19 cellular contexts compared by ENCODE assay signal in genomic region chr4:183164963-183165362, GRCh38.
A peak's percentile ranks its signal among the peaks of the same experiment; 100 is the strongest.
DNase-seq lines count a peak whose midpoint lies in the region; ATAC-seq and TF ChIP-seq lines count a peak whose summit lies in the region.
"Had no signal": no experiment of that assay in that cellular context is flagged by ENCODE, and none has a peak within 500 bp of the region (broad histone marks: within the 10 kb centered on the region; RNA-seq: fewer than 3 reads in every experiment).

No MANE protein-coding gene starts in this region.

- H3K4me1 ChIP-seq in cardiac muscle cell (ENCODE audit: low read depth), result peaks cover 26% of the 10 kb centered on the region
- H3K4me1 ChIP-seq in neural progenitor cell, result peaks cover 14% of the 10 kb centered on the region

- no peaks in the 10 kb centered on the region for H3K36me3 Mint-ChIP-seq in neural progenitor cell
- H3K36me3 Mint-ChIP-seq: brain had no signal

- H3K36me3 ChIP-seq in SK-N-MC (ENCODE audit: insufficient read depth, low read length) (no peaks in the 10 kb centered on the region), cardiac muscle cell (no peaks in the 10 kb centered on the region), neural progenitor cell (no peaks in the 10 kb centered on the region)
- H3K36me3 ChIP-seq: gastrocnemius medialis had no signal

- H2AFZ ChIP-seq in neural progenitor cell (replicated peaks), result no peak overlapping the region

- H3K27ac Mint-ChIP-seq in neural progenitor cell, result peak overlapping the region; percentile 23

- H3K4me2 ChIP-seq in neural progenitor cell, result no peak overlapping the region

- H3K79me2 ChIP-seq in neural progenitor cell (ENCODE audit: low read depth), result peaks cover 92% of the 10 kb centered on the region

- DNase-seq in AG10803 (ENCODE audit: low read depth) (peak; percentile 47), SK-N-MC (ENCODE audit: low read depth, low spot score) (no peak), cardiac muscle cell (ENCODE audit: low read depth in 1 of 2, low spot score in 1 of 2) (peak in 1 of 2 donors; percentile 29), neural progenitor cell (ENCODE audit: low spot score) (no peak), 8988T (no peak), HK-2 (ENCODE audit: unreplicated experiment) (no peak)
- DNase-seq: activated CD8-positive, alpha-beta memory T cell treated with anti-CD3 and anti-CD28 coated beads, Interleukin-2, amount 50 U/mL, for 4 hours; activated naive CD4-positive, alpha-beta T cell treated with Interleukin-2 at 50 U/mL for 16 hours; DMS153; effector CD4-positive, alpha-beta T cell; gastrocnemius medialis; H7; NCI-H2171; NCI-H82; T-helper 1 cell had no signal

- H3K4me3 Mint-ChIP-seq in neural progenitor cell, result no peak overlapping the region
- H3K4me3 Mint-ChIP-seq: brain had no signal

- H3K4me1 Mint-ChIP-seq in neural progenitor cell, result peaks cover 10% of the 10 kb centered on the region

- H3K27ac ChIP-seq in SK-N-MC, result peak overlapping the region; percentile 2
- peak overlapping the region; percentile 68 for H3K27ac ChIP-seq in cardiac muscle cell
- H3K27ac ChIP-seq in neural progenitor cell, result no peak overlapping the region
- H3K27ac ChIP-seq: gastrocnemius medialis had no signal

- H3K9me3 Mint-ChIP-seq in neural progenitor cell, result peaks cover 3% of the 10 kb centered on the region
- H3K9me3 Mint-ChIP-seq: brain had no signal

- ATAC-seq in GM18861 (IDR thresholded peaks at IDR 0.05; ENCODE audit: unreplicated experiment), result no peak
- ATAC-seq in HG03520 (IDR thresholded peaks at IDR 0.05; ENCODE audit: unreplicated experiment), result no peak
- ATAC-seq: activated CD4-positive, CD25-positive, alpha-beta regulatory T cell treated with anti-CD3 and anti-CD28 coated beads, Interleukin-2, amount 50 U/mL, for 24 hours; gastrocnemius medialis had no signal

- no peaks in the 10 kb centered on the region for H3K27me3 Mint-ChIP-seq in neural progenitor cell (ENCODE audit: insufficient read depth, low read depth)
- H3K27me3 Mint-ChIP-seq: brain had no signal

- no peaks in the 10 kb centered on the region for H3K27me3 ChIP-seq in cardiac muscle cell
- H3K27me3 ChIP-seq in neural progenitor cell, result no peaks in the 10 kb centered on the region
- H3K27me3 ChIP-seq: gastrocnemius medialis had no signal

- TF ChIP-seq CTCF in AG10803 (conservative IDR thresholded peaks at IDR 0.05; ENCODE audit: low read length) (no peak), cardiac muscle cell (IDR thresholded peaks at IDR 0.05; ENCODE audit: low read depth, low read length) (no peak), neural progenitor cell (IDR thresholded peaks at IDR 0.05) (no peak)

- peaks cover 27% of the 10 kb centered on the region for H4K20me1 ChIP-seq in neural progenitor cell (ENCODE audit: low read depth)

- H3K4me3 ChIP-seq in AG10803 (ENCODE audit: low read length) (no peak overlapping the region), SK-N-MC (peak overlapping the region; percentile 8; the same call in 1 of the 2 replicates), cardiac muscle cell (no peak overlapping the region), neural progenitor cell (no peak overlapping the region)
- H3K4me3 ChIP-seq: gastrocnemius medialis had no signal

- H3K9me3 ChIP-seq in SK-N-MC (ENCODE audit: low read depth, low read length) (no peaks in the 10 kb centered on the region), cardiac muscle cell (ENCODE audit: low read depth) (no peaks in the 10 kb centered on the region), neural progenitor cell (ENCODE audit: low read depth) (no peaks in the 10 kb centered on the region)
- H3K9me3 ChIP-seq: gastrocnemius medialis had no signal

- peaks cover 4% of the 10 kb centered on the region for H3F3A ChIP-seq in neural progenitor cell (ENCODE audit: low read depth)

- no peak overlapping the region for H3K9ac ChIP-seq in SK-N-MC (ENCODE audit: insufficient read length)
- no peak overlapping the region for H3K9ac ChIP-seq in neural progenitor cell
